Comparison of ENCODE assay signal across 12 cellular contexts in genomic region chr17:78976907-78977680, GRCh38. TPM values are rescaled to one million over a fixed set of nuclear protein-coding genes. Genes with fewer than 3 reads are reported as not detected.
DNase-seq lines count a peak whose midpoint lies in the region; TF ChIP-seq lines count a peak whose summit lies in the region.
"Had no signal": no experiment of that assay in that cellular context is flagged by ENCODE, and none has a peak within 500 bp of the region (broad histone marks: within the 10 kb centered on the region; RNA-seq: fewer than 3 reads in every experiment).

No MANE protein-coding gene starts in this region.

- peak overlapping the region; percentile 51 for H3K27ac Mint-ChIP-seq in activated CD4-positive, alpha-beta T cell treated with anti-CD3 and anti-CD28 coated beads, Interleukin-2, amount 10 ng/mL, durations not matched to agents 7 days and 5 days
- H3K27ac Mint-ChIP-seq in activated T-helper 1 cell treated with anti-CD3 and anti-CD28 coated beads, Interleukin-12 subunit alpha, Interleukin-12 subunit beta, Interleukin-2, Interleukin-4 antibody, amounts not matched to agents 30 ng/mL and 10 ng/mL and 1 ng/mL, durations not matched to agents 14 hours and 24 hours and 36 hours: peak overlapping the region; percentile 65
- H3K27ac Mint-ChIP-seq: GM23338 had no signal

- H3K36me3 Mint-ChIP-seq in activated CD4-positive, alpha-beta T cell treated with anti-CD3 and anti-CD28 coated beads, Interleukin-2, amount 10 ng/mL, durations not matched to agents 7 days and 5 days (ENCODE audit: low read depth): peaks cover 15% of the 10 kb centered on the region
- peaks cover 13% of the 10 kb centered on the region for H3K36me3 Mint-ChIP-seq in activated T-helper 1 cell treated with anti-CD3 and anti-CD28 coated beads, Interleukin-12 subunit alpha, Interleukin-12 subunit beta, Interleukin-2, Interleukin-4 antibody, amounts not matched to agents 30 ng/mL and 10 ng/mL and 1 ng/mL, durations not matched to agents 14 hours and 24 hours and 36 hours (ENCODE audit: low read depth)

- H3K9me3 Mint-ChIP-seq in activated CD4-positive, alpha-beta T cell treated with anti-CD3 and anti-CD28 coated beads, Interleukin-2, amount 10 ng/mL, durations not matched to agents 7 days and 5 days: no peaks in the 10 kb centered on the region
- no peaks in the 10 kb centered on the region for H3K9me3 Mint-ChIP-seq in activated T-helper 1 cell treated with anti-CD3 and anti-CD28 coated beads, Interleukin-12 subunit alpha, Interleukin-12 subunit beta, Interleukin-2, Interleukin-4 antibody, amounts not matched to agents 30 ng/mL and 10 ng/mL and 1 ng/mL, durations not matched to agents 14 hours and 24 hours and 36 hours
- H3K9me3 Mint-ChIP-seq: GM23338 had no signal

- in situ Hi-C loops in KBM-7 (cut with MboI; ENCODE audit: low pct_unique_long_range_greater_than_20kb, low sequenced_read_pairs): no loop called here

- peaks cover 31% of the 10 kb centered on the region for H3K4me1 Mint-ChIP-seq in activated CD4-positive, alpha-beta T cell treated with anti-CD3 and anti-CD28 coated beads, Interleukin-2, amount 10 ng/mL, durations not matched to agents 7 days and 5 days
- peaks cover 10% of the 10 kb centered on the region for H3K4me1 Mint-ChIP-seq in activated T-helper 1 cell treated with anti-CD3 and anti-CD28 coated beads, Interleukin-12 subunit alpha, Interleukin-12 subunit beta, Interleukin-2, Interleukin-4 antibody, amounts not matched to agents 30 ng/mL and 10 ng/mL and 1 ng/mL, durations not matched to agents 14 hours and 24 hours and 36 hours (ENCODE audit: low read depth)

- H3K36me3 ChIP-seq in right atrium auricular region (no peaks in the 10 kb centered on the region), suprapubic skin (no peaks in the 10 kb centered on the region)

- H3K27ac ChIP-seq in right atrium auricular region (peak overlapping the region; percentile 78 to 84), suprapubic skin (peak overlapping the region; percentile 85)

- intact Hi-C loops in activated T-helper 1 cell treated with anti-CD3 and anti-CD28 coated beads, Interleukin-12 subunit alpha, Interleukin-12 subunit beta, Interleukin-2, Interleukin-4 antibody, amounts not matched to agents 30 ng/mL and 10 ng/mL and 1 ng/mL, durations not matched to agents 14 hours and 24 hours and 36 hours (cut with micrococcal nuclease): no loop called here

- H3K27me3 ChIP-seq in right atrium auricular region (no peaks in the 10 kb centered on the region), suprapubic skin (no peaks in the 10 kb centered on the region)
- H3K27me3 ChIP-seq: MG63, spleen had no signal

- WGBS in suprapubic skin: 73% methylated on average over 9 of the region's 20 CpGs

- H3K4me3 ChIP-seq in right atrium auricular region (peak overlapping the region; percentile 7 to 11), suprapubic skin (no peak overlapping the region)
- H3K4me3 ChIP-seq: GM23338 had no signal

- no peak for TF ChIP-seq POLR2A in suprapubic skin (IDR thresholded peaks at IDR 0.05)

- H3K4me1 ChIP-seq in right atrium auricular region (peaks cover 0 to 73% of the 10 kb centered on the region in 2 donors), suprapubic skin (peaks cover 56% of the 10 kb centered on the region)

- peak overlapping the region; percentile 79 for H3K4me3 Mint-ChIP-seq in activated CD4-positive, alpha-beta T cell treated with anti-CD3 and anti-CD28 coated beads, Interleukin-2, amount 10 ng/mL, durations not matched to agents 7 days and 5 days
- peak overlapping the region; percentile 74 for H3K4me3 Mint-ChIP-seq in activated T-helper 1 cell treated with anti-CD3 and anti-CD28 coated beads, Interleukin-12 subunit alpha, Interleukin-12 subunit beta, Interleukin-2, Interleukin-4 antibody, amounts not matched to agents 30 ng/mL and 10 ng/mL and 1 ng/mL, durations not matched to agents 14 hours and 24 hours and 36 hours
- H3K4me3 Mint-ChIP-seq: GM23338 had no signal

- TF ChIP-seq CTCF in right atrium auricular region (IDR thresholded peaks at IDR 0.05) (no peak), suprapubic skin (IDR thresholded peaks at IDR 0.05) (no peak)

- no peak for DNase-seq in activated CD4-positive, alpha-beta T cell treated with anti-CD3 and anti-CD28 coated beads, Interleukin-2, amount 10 ng/mL, durations not matched to agents 7 days and 5 days
- no peak for DNase-seq in activated CD4-positive, alpha-beta T cell treated with anti-CD3 and anti-CD28 coated beads for 48 hours
- no peak for DNase-seq in activated T-helper 1 cell treated with anti-CD3 and anti-CD28 coated beads, Interleukin-12 subunit alpha, Interleukin-12 subunit beta, Interleukin-2, Interleukin-4 antibody, amounts not matched to agents 30 ng/mL and 10 ng/mL and 1 ng/mL, durations not matched to agents 14 hours and 24 hours and 36 hours (ENCODE audit: low spot score)
- DNase-seq in right atrium auricular region (ENCODE audit: low spot score) (no peak), suprapubic skin (ENCODE audit: low spot score in 2 of 2) (no peak), iPS-NIHi11 (ENCODE audit: low spot score) (no peak), KBM-7 (no peak), cerebellum (ENCODE audit: low spot score) (no peak)
- DNase-seq: ACHN, MG63, spleen had no signal

- no peak for TF ChIP-seq EP300 in suprapubic skin (IDR thresholded peaks at IDR 0.05)

- POLR2A ChIA-PET in activated CD4-positive, alpha-beta T cell treated with anti-CD3 and anti-CD28 coated beads, Interleukin-2, amount 10 ng/mL, durations not matched to agents 7 days and 5 days (lab: Charles Lee): no interaction called here

- no peaks in the 10 kb centered on the region for H3K27me3 Mint-ChIP-seq in activated CD4-positive, alpha-beta T cell treated with anti-CD3 and anti-CD28 coated beads, Interleukin-2, amount 10 ng/mL, durations not matched to agents 7 days and 5 days
- H3K27me3 Mint-ChIP-seq in activated T-helper 1 cell treated with anti-CD3 and anti-CD28 coated beads, Interleukin-12 subunit alpha, Interleukin-12 subunit beta, Interleukin-2, Interleukin-4 antibody, amounts not matched to agents 30 ng/mL and 10 ng/mL and 1 ng/mL, durations not matched to agents 14 hours and 24 hours and 36 hours (ENCODE audit: insufficient read depth): no peaks in the 10 kb centered on the region

- CTCF ChIA-PET in activated CD4-positive, alpha-beta T cell treated with anti-CD3 and anti-CD28 coated beads, Interleukin-2, amount 10 ng/mL, durations not matched to agents 7 days and 5 days (lab: Charles Lee): interaction anchor here (1.6 to 2.2 kb wide), 2 partner anchors 9 to 12 kb away, joined by 4 to 5 read pairs; no protein-coding TSS in a partner anchor

- no peaks in the 10 kb centered on the region for H3K9me3 ChIP-seq in right atrium auricular region
- H3K9me3 ChIP-seq in suprapubic skin: no peaks in the 10 kb centered on the region
- H3K9me3 ChIP-seq: MG63, spleen had no signal

RNA-seq across cellular contexts. Expression of gene LGALS3BP, which starts 2.6 kb away (rescaled TPM):
- total RNA-seq in activated CD4-positive, alpha-beta T cell treated with anti-CD3 and anti-CD28 coated beads, Interleukin-2, amount 10 ng/mL, durations not matched to agents 7 days and 5 days: 100 to 1,000 TPM; 269 to 284 TPM
- total RNA-seq in activated T-helper 1 cell treated with anti-CD3 and anti-CD28 coated beads, Interleukin-12 subunit alpha, Interleukin-12 subunit beta, Interleukin-2, Interleukin-4 antibody, amounts not matched to agents 30 ng/mL and 10 ng/mL and 1 ng/mL, durations not matched to agents 14 hours and 24 hours and 36 hours: 75.3 and 78.5 TPM in 2 replicates
- 100 to 1,000 TPM; 488 to 733 TPM for total RNA-seq in right atrium auricular region
- 100 to 1,000 TPM in 2 of 4 donors, 10 to 100 TPM in 2; 70.2 to 162 (median 105) TPM for total RNA-seq in suprapubic skin
- 44.1 TPM for total RNA-seq in cerebellum

RNA-seq across cellular contexts. Expression of gene CANT1, which starts 32.5 kb away (rescaled TPM):
- 10 to 100 TPM; 68.1 to 71.5 TPM for total RNA-seq in activated CD4-positive, alpha-beta T cell treated with anti-CD3 and anti-CD28 coated beads, Interleukin-2, amount 10 ng/mL, durations not matched to agents 7 days and 5 days
- total RNA-seq in activated T-helper 1 cell treated with anti-CD3 and anti-CD28 coated beads, Interleukin-12 subunit alpha, Interleukin-12 subunit beta, Interleukin-2, Interleukin-4 antibody, amounts not matched to agents 30 ng/mL and 10 ng/mL and 1 ng/mL, durations not matched to agents 14 hours and 24 hours and 36 hours: 54.7 and 57.3 TPM in 2 replicates
- total RNA-seq in right atrium auricular region (10 to 100 TPM; 20.9 to 40.1 TPM), suprapubic skin (10 to 100 TPM; 21.8 to 37.4 (median 30.1) TPM), cerebellum (17.7 TPM)

RNA-seq across cellular contexts. Expression of gene C1QTNF1, which starts 46.9 kb away (rescaled TPM):
- total RNA-seq in activated CD4-positive, alpha-beta T cell treated with anti-CD3 and anti-CD28 coated beads, Interleukin-2, amount 10 ng/mL, durations not matched to agents 7 days and 5 days: not detected
- total RNA-seq in activated T-helper 1 cell treated with anti-CD3 and anti-CD28 coated beads, Interleukin-12 subunit alpha, Interleukin-12 subunit beta, Interleukin-2, Interleukin-4 antibody, amounts not matched to agents 30 ng/mL and 10 ng/mL and 1 ng/mL, durations not matched to agents 14 hours and 24 hours and 36 hours: not detected in 2 replicates
- total RNA-seq in right atrium auricular region (100 to 1,000 TPM; 125 to 401 TPM), suprapubic skin (10 to 100 TPM; 15.7 to 38.1 (median 23.5) TPM), cerebellum (0.73 TPM)

RNA-seq across cellular contexts. Expression of gene TIMP2, which starts 51.9 kb away (rescaled TPM):
- 1 to 10 TPM; 2.4 to 2.6 TPM for total RNA-seq in activated CD4-positive, alpha-beta T cell treated with anti-CD3 and anti-CD28 coated beads, Interleukin-2, amount 10 ng/mL, durations not matched to agents 7 days and 5 days
- total RNA-seq in activated T-helper 1 cell treated with anti-CD3 and anti-CD28 coated beads, Interleukin-12 subunit alpha, Interleukin-12 subunit beta, Interleukin-2, Interleukin-4 antibody, amounts not matched to agents 30 ng/mL and 10 ng/mL and 1 ng/mL, durations not matched to agents 14 hours and 24 hours and 36 hours: 1.0 and 1.1 TPM in 2 replicates
- total RNA-seq in right atrium auricular region (100 to 1,000 TPM in 1 of 2 donors, 10 to 100 TPM in 1; 99.1 to 158 TPM), suprapubic skin (100 to 1,000 TPM in 1 of 4 donors, 10 to 100 TPM in 3; 48.4 to 114 (median 76.0) TPM), cerebellum (36.2 TPM)
